In genomic region chr11:57311109-57311936, GRCh38 we compare ENCODE assay signal across 8 cellular contexts. TPM values are rescaled to one million over a fixed set of nuclear protein-coding genes. Genes with fewer than 3 reads are reported as not detected.
DNase-seq lines count a peak whose midpoint lies in the region; ATAC-seq and TF ChIP-seq lines count a peak whose summit lies in the region.

No MANE protein-coding gene starts in this region.

- peaks cover 35% of the 10 kb centered on the region for H3K36me3 Mint-ChIP-seq in WTC11

- TF ChIP-seq CTCF in GM12864 (IDR thresholded peaks at IDR 0.05; ENCODE audit: low read depth, low read length, missing control alignments) (no peak), HFF-Myc (IDR thresholded peaks at IDR 0.05; ENCODE audit: low read depth, low read length, missing control alignments) (no peak), WTC11 (IDR thresholded peaks at IDR 0.05) (no peak), choroid plexus epithelial cell (conservative IDR thresholded peaks at IDR 0.05; ENCODE audit: low read depth, low read length) (no peak)

- DNase-seq in GM12864 (ENCODE audit: low read depth) (peak; percentile 34), HFF-Myc (ENCODE audit: extremely low read depth, low read depth) (peak; percentile 92), MV-4-11 (lab: John Stamatoyannopoulos, UW) (peak; percentile 79), WTC11 (ENCODE audit: low spot score) (peak; percentile 93), choroid plexus epithelial cell (ENCODE audit: low read depth) (peak; percentile 97), kidney glomerular epithelial cell (lab: John Stamatoyannopoulos, UW) (peak; percentile 86), OCI-M2 (lab: John Stamatoyannopoulos, UW; ENCODE audit: unreplicated experiment) (no peak)
- DNase-seq in stimulated activated CD4-positive, alpha-beta T cell treated with anti-CD3 and anti-CD28 coated beads, Interleukin-1b, Interleukin-23, amount 100 ng/mL, for 4 hours (ENCODE audit: low read depth in 2 of 2): peak; percentile 23 to 53

- H3K4me3 ChIP-seq in GM12864 (ENCODE audit: low read depth, low read length): no peak overlapping the region
- peak overlapping the region; percentile 40 for H3K4me3 ChIP-seq in HFF-Myc (replicated peaks; ENCODE audit: low read depth, low read length)
- peak overlapping the region; percentile 58 for H3K4me3 ChIP-seq in choroid plexus epithelial cell (ENCODE audit: low read depth, low read length)

- H3K4me1 Mint-ChIP-seq in WTC11: peaks cover 23% of the 10 kb centered on the region

- H3K27ac Mint-ChIP-seq in WTC11: peak overlapping the region; percentile 96

- CTCF ChIA-PET in WTC11 (lab: Charles Lee): interaction anchor here (0.8 to 2.0 kb wide), 9 partner anchors 11 to 182 kb away, joined by 3 to 15 read pairs (median 6); partner anchors contain the start of gene TNKS1BP1

- no peaks in the 10 kb centered on the region for H3K27me3 Mint-ChIP-seq in WTC11 (ENCODE audit: low read depth)

- peak overlapping the region; percentile 66 for H3K4me3 Mint-ChIP-seq in WTC11

- no peaks in the 10 kb centered on the region for H3K9me3 Mint-ChIP-seq in WTC11

- POLR2A ChIA-PET in WTC11 (lab: Charles Lee): interaction anchor here (0.6 to 3.3 kb wide), 6 partner anchors 8 to 327 kb away, joined by 3 to 29 read pairs (median 4); partner anchors contain the start of genes SSRP1 and TNKS1BP1

- ATAC-seq in WTC11: peak; percentile 96

TF ChIP-seq in WTC11, 78 proteins besides CTCF, POLR2A, EP300 and RAD21 (continues in another document):
- TF ChIP-seq ERG (CRISPR knock-in tag; IDR thresholded peaks at IDR 0.05): no peak
- no peak for TF ChIP-seq E2F5 (CRISPR knock-in tag; IDR thresholded peaks at IDR 0.05)
- no peak for TF ChIP-seq TP53 (CRISPR knock-in tag; IDR thresholded peaks at IDR 0.05)
- TF ChIP-seq STAT6 (CRISPR knock-in tag; conservative IDR thresholded peaks at IDR 0.05; ENCODE audit: low read depth): no peak
- no peak for TF ChIP-seq ZNF232 (CRISPR knock-in tag; IDR thresholded peaks at IDR 0.05)
- no peak for TF ChIP-seq ELF4 (CRISPR knock-in tag; IDR thresholded peaks at IDR 0.05; ENCODE audit: low read depth)
- TF ChIP-seq ETV6 (CRISPR knock-in tag; IDR thresholded peaks at IDR 0.05): 0 out of 2 replicates have a peak, but pooled peaks have one; percentile 42
- TF ChIP-seq GABPB1 (CRISPR knock-in tag; IDR thresholded peaks at IDR 0.05): 0 out of 2 replicates have a peak, but pooled peaks have one; percentile 15
- TF ChIP-seq RORB (CRISPR knock-in tag; IDR thresholded peaks at IDR 0.05): no peak
- TF ChIP-seq SP1 (CRISPR knock-in tag; conservative IDR thresholded peaks at IDR 0.05): peak; percentile 65; the same call in 1 of the 2 replicates
- no peak for TF ChIP-seq NR2C2 (CRISPR knock-in tag; IDR thresholded peaks at IDR 0.05)
- no peak for TF ChIP-seq E2F4 (CRISPR knock-in tag; IDR thresholded peaks at IDR 0.05; ENCODE audit: borderline replicate concordance, low read depth)
- TF ChIP-seq JUN (CRISPR knock-in tag; IDR thresholded peaks at IDR 0.05): no peak
- TF ChIP-seq ZNF512 (CRISPR knock-in tag; IDR thresholded peaks at IDR 0.05; ENCODE audit: borderline replicate concordance): no peak
- TF ChIP-seq JAZF1 (CRISPR knock-in tag; IDR thresholded peaks at IDR 0.05): no peak
- TF ChIP-seq NR1H2 (CRISPR knock-in tag; IDR thresholded peaks at IDR 0.05): no peak
- TF ChIP-seq MXD4 (CRISPR knock-in tag; IDR thresholded peaks at IDR 0.05; ENCODE audit: borderline replicate concordance): no peak
- no peak for TF ChIP-seq SMAD4 (CRISPR knock-in tag; IDR thresholded peaks at IDR 0.05)
- TF ChIP-seq AFF4 (CRISPR knock-in tag; IDR thresholded peaks at IDR 0.05; ENCODE audit: borderline replicate concordance): no peak
- TF ChIP-seq ZNF317 (CRISPR knock-in tag; IDR thresholded peaks at IDR 0.05; ENCODE audit: borderline replicate concordance, low read depth): no peak

RNA-seq across cellular contexts. Expression of gene TNKS1BP1, which starts 13.4 kb away (rescaled TPM):
- 109 to 127 TPM (median 125 TPM) in 3 replicates for total RNA-seq in WTC11 (2021)

RNA-seq across cellular contexts. Expression of gene SSRP1, which starts 24.4 kb away (rescaled TPM):
- total RNA-seq in WTC11 (2021): 218 to 228 TPM (median 223 TPM) in 3 replicates

RNA-seq across cellular contexts. Expression of gene P2RX3, which starts 26.8 kb away (rescaled TPM):
- 0.26 to 1.1 TPM (median 0.66 TPM) in 3 replicates for total RNA-seq in WTC11 (2021)
